21 cellular contexts compared by ENCODE assay signal in genomic region chr14:55957950-55958349, GRCh38.
DNase-seq lines count a peak whose midpoint lies in the region; ATAC-seq and TF ChIP-seq lines count a peak whose summit lies in the region.
"Had no signal": no experiment of that assay in that cellular context is flagged by ENCODE, and none has a peak within 500 bp of the region (broad histone marks: within the 10 kb centered on the region; RNA-seq: fewer than 3 reads in every experiment).

No MANE protein-coding gene starts in this region.

- H3K9me3 Mint-ChIP-seq in endodermal cell = no peaks in the 10 kb centered on the region
- H3K9me3 Mint-ChIP-seq in nephron progenitor cell = no peaks in the 10 kb centered on the region
- H3K9me3 Mint-ChIP-seq: mesothelial cell of epicardium; stimulated activated effector memory CD8-positive, alpha-beta T cell treated with anti-CD3 and anti-CD28 coated beads, Interleukin-12 subunit alpha, Interleukin-12 subunit beta, amount 100 ng/mL, for 72 hours had no signal

- intact Hi-C loops in right lobe of liver (cut with DNase I) = no loop called here

- H3K27me3 ChIP-seq in endodermal cell (ENCODE audit: control insufficient read depth, insufficient read depth, low read length, poor library complexity, severe bottlenecking) = no peaks in the 10 kb centered on the region
- H3K27me3 ChIP-seq in smooth muscle cell (ENCODE audit: low read depth) = no peaks in the 10 kb centered on the region
- H3K27me3 ChIP-seq in right lobe of liver = no peaks in the 10 kb centered on the region
- no peaks in the 10 kb centered on the region for H3K27me3 ChIP-seq in right atrium auricular region
- H3K27me3 ChIP-seq: Peyer's patch had no signal

- H4K20me1 ChIP-seq in smooth muscle cell (ENCODE audit: low read depth) = no peaks in the 10 kb centered on the region

- H3K27ac Mint-ChIP-seq in endodermal cell (no peak overlapping the region), nephron progenitor cell (no peak overlapping the region)
- H3K27ac Mint-ChIP-seq: mesothelial cell of epicardium; stimulated activated effector memory CD8-positive, alpha-beta T cell treated with anti-CD3 and anti-CD28 coated beads, Interleukin-12 subunit alpha, Interleukin-12 subunit beta, amount 100 ng/mL, for 72 hours had no signal

- peaks cover 8% of the 10 kb centered on the region for H3K27me3 Mint-ChIP-seq in endodermal cell (ENCODE audit: insufficient read depth)
- peaks cover 18% of the 10 kb centered on the region for H3K27me3 Mint-ChIP-seq in nephron progenitor cell (ENCODE audit: low read depth, poor library complexity)

- H3K4me2 ChIP-seq in smooth muscle cell = no peak overlapping the region

- no peak overlapping the region for H3K9ac ChIP-seq in endodermal cell (ENCODE audit: extremely low read depth, low read length, poor library complexity, severe bottlenecking)
- H3K9ac ChIP-seq in smooth muscle cell (ENCODE audit: low read depth) = no peak overlapping the region

- no peak overlapping the region for H2AFZ ChIP-seq in smooth muscle cell (ENCODE audit: low read depth)

- ATAC-seq in right lobe of liver = no peak
- ATAC-seq: esophagus mucosa; GM12878; stimulated activated effector memory CD8-positive, alpha-beta T cell treated with anti-CD3 and anti-CD28 coated beads, Interleukin-12 subunit alpha, Interleukin-12 subunit beta, amount 100 ng/mL, for 72 hours had no signal

- 38 to 64% methylated on average over 7 of the region's 7 CpGs for WGBS in endodermal cell (ENCODE audit: insufficient coverage in 1 of 2, insufficient read length in 1 of 2), 2 experiments
- 25% methylated on average over 7 of the region's 7 CpGs for WGBS in smooth muscle cell (ENCODE audit: low lambda C conversion rate)
- 43% methylated on average over 7 of the region's 7 CpGs for WGBS in right lobe of liver (ENCODE audit: insufficient coverage, low coverage, low lambda C conversion rate, missing lambda C conversion rate)

- H3K79me2 ChIP-seq in smooth muscle cell (ENCODE audit: low read depth) = no peaks in the 10 kb centered on the region

- TF ChIP-seq POLR2A in right lobe of liver (IDR thresholded peaks at IDR 0.05) = no peak

- H3K36me3 ChIP-seq in endodermal cell (ENCODE audit: control insufficient read depth, insufficient read depth, low read length) = no peaks in the 10 kb centered on the region
- no peaks in the 10 kb centered on the region for H3K36me3 ChIP-seq in smooth muscle cell (ENCODE audit: low read depth)
- no peaks in the 10 kb centered on the region for H3K36me3 ChIP-seq in right lobe of liver
- H3K36me3 ChIP-seq in right atrium auricular region = no peaks in the 10 kb centered on the region
- H3K36me3 ChIP-seq: Peyer's patch had no signal

- H3K36me3 Mint-ChIP-seq in endodermal cell (ENCODE audit: low read depth) (no peaks in the 10 kb centered on the region), nephron progenitor cell (ENCODE audit: low read depth) (no peaks in the 10 kb centered on the region)
- H3K36me3 Mint-ChIP-seq: mesothelial cell of epicardium; stimulated activated effector memory CD8-positive, alpha-beta T cell treated with anti-CD3 and anti-CD28 coated beads, Interleukin-12 subunit alpha, Interleukin-12 subunit beta, amount 100 ng/mL, for 72 hours had no signal

- TF ChIP-seq CTCF in endodermal cell (conservative IDR thresholded peaks at IDR 0.05) (no peak), nephron progenitor cell (IDR thresholded peaks at IDR 0.05) (no peak), smooth muscle cell (IDR thresholded peaks at IDR 0.05; ENCODE audit: borderline replicate concordance, insufficient read depth, poor library complexity, severe bottlenecking) (no peak), right lobe of liver (IDR thresholded peaks at IDR 0.05) (no peak), foreskin fibroblast (IDR thresholded peaks at IDR 0.05; ENCODE audit: low read depth, low read length) (no peak), right atrium auricular region (IDR thresholded peaks at IDR 0.05) (no peak)

- H3K4me3 Mint-ChIP-seq in endodermal cell (no peak overlapping the region), nephron progenitor cell (peak overlapping the region; percentile 40)
- H3K4me3 Mint-ChIP-seq: mesothelial cell of epicardium; stimulated activated effector memory CD8-positive, alpha-beta T cell treated with anti-CD3 and anti-CD28 coated beads, Interleukin-12 subunit alpha, Interleukin-12 subunit beta, amount 100 ng/mL, for 72 hours had no signal

- DNase-seq in ELF-1 (ENCODE audit: low read depth, low spot score) (peak; percentile 82), NCI-H526 treated with DMSO at 0.1 percent for 48 hours (lab: John Stamatoyannopoulos, UW) (peak; percentile 91), endodermal cell (no peak), nephron progenitor cell (peak; percentile 5), smooth muscle cell (lab: John Stamatoyannopoulos, UW; ENCODE audit: unreplicated experiment) (no peak), right lobe of liver (no peak), foreskin fibroblast (no peak), right atrium auricular region (ENCODE audit: low spot score) (no peak)
- DNase-seq: GF-D8; IMR-90; kidney; MM.1S; NCI-H2081 treated with DMSO at 0.1 percent for 48 hours; Peyer's patch; stimulated activated CD4-positive, alpha-beta T cell treated with anti-CD3 and anti-CD28 coated beads, Interleukin-15, amount 100 ng/mL, for 24 hours had no signal

- H3K4me1 ChIP-seq in endodermal cell (ENCODE audit: control insufficient read depth, insufficient read depth, low read length) = no peaks in the 10 kb centered on the region
- H3K4me1 ChIP-seq in smooth muscle cell (ENCODE audit: low read depth) = peaks cover 10% of the 10 kb centered on the region
- H3K4me1 ChIP-seq in right lobe of liver = no peaks in the 10 kb centered on the region
- no peaks in the 10 kb centered on the region for H3K4me1 ChIP-seq in right atrium auricular region
- H3K4me1 ChIP-seq: Peyer's patch had no signal

- no peak overlapping the region for H3K4me3 ChIP-seq in endodermal cell (ENCODE audit: low read length)
- no peak overlapping the region for H3K4me3 ChIP-seq in smooth muscle cell
- H3K4me3 ChIP-seq in right lobe of liver = no peak overlapping the region
- H3K4me3 ChIP-seq in foreskin fibroblast (ENCODE audit: low read depth in 1 of 2, low read length in 2 of 2) = no peak overlapping the region
- no peak overlapping the region for H3K4me3 ChIP-seq in right atrium auricular region
- H3K4me3 ChIP-seq: GM12878, Peyer's patch, SK-N-MC had no signal

- peak overlapping the region; percentile 5 for H3K27ac ChIP-seq in endodermal cell (ENCODE audit: low read depth, low read length)
- no peak overlapping the region for H3K27ac ChIP-seq in smooth muscle cell (ENCODE audit: low read depth)
- no peak overlapping the region for H3K27ac ChIP-seq in right lobe of liver
- H3K27ac ChIP-seq in right atrium auricular region = no peak overlapping the region
- H3K27ac ChIP-seq: C4-2B, Peyer's patch, SK-N-MC had no signal

- no peaks in the 10 kb centered on the region for H3K9me3 ChIP-seq in endodermal cell (ENCODE audit: control insufficient read depth, low read length)
- H3K9me3 ChIP-seq in smooth muscle cell (replicated peaks; ENCODE audit: low read depth) = no peaks in the 10 kb centered on the region
- H3K9me3 ChIP-seq in right lobe of liver = no peaks in the 10 kb centered on the region
- H3K9me3 ChIP-seq in right atrium auricular region = no peaks in the 10 kb centered on the region
- H3K9me3 ChIP-seq: Peyer's patch had no signal

- H3K4me1 Mint-ChIP-seq in endodermal cell (no peaks in the 10 kb centered on the region), nephron progenitor cell (peaks cover 13% of the 10 kb centered on the region)
- H3K4me1 Mint-ChIP-seq: stimulated activated effector memory CD8-positive, alpha-beta T cell treated with anti-CD3 and anti-CD28 coated beads, Interleukin-12 subunit alpha, Interleukin-12 subunit beta, amount 100 ng/mL, for 72 hours had no signal

- H3F3A ChIP-seq in smooth muscle cell (ENCODE audit: low read depth) = no peaks in the 10 kb centered on the region

Comparison
In these comparisons a context has a peak if more than half of its experiments do, and no peak if none do; other contexts are left out.
1. DNase-seq: peak in ELF-1 (single experiment), NCI-H526 treated with DMSO at 0.1 percent for 48 hours (single experiment) and nephron progenitor cell (single experiment); none in endodermal cell (single experiment), smooth muscle cell (single experiment), right lobe of liver (0 of 3), foreskin fibroblast (0 of 2) and right atrium auricular region (single experiment).